Comparison of ENCODE assay signal across 2 cellular contexts in the genomic region with DNA sequence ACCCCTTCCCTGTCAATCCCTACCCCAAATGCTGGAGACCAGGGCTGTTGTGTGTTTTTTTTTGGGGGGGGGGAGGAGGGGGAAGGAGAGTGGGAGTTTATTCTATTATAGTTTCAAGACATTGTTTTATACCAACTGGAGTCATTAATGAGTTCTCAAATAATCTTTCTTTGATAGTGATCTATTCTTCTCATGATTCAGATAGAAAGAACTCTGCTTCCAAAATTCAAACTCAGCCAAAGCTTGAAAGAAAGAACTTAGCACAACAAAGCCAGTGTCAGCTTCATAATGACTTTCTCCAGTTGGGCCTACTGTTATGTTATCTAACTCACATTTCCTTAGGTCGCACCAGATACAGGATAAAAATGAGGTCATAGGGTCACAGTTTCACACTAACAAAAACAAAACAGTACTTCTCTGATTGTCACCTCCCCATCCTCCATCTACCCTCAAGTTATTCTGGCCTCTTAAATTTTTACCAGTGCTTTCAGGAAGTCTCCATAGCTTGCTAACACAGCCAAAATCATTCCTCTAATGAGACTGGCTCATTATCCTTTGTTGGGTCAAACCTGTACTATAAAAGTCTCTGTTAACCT.
TF ChIP-seq lines count a peak whose summit lies in the region.

No MANE protein-coding gene starts in this region.

TF ChIP-seq in HepG2, 621 proteins besides CTCF, POLR2A, EP300 and RAD21:
- peak; percentile 25; the same call in 1 of the 2 replicates for TF ChIP-seq ATF7 (IDR thresholded peaks at IDR 0.05)
- no peak for TF ChIP-seq ATF7 (CRISPR knock-in tag; IDR thresholded peaks at IDR 0.05)
- TF ChIP-seq, protein P1, sequence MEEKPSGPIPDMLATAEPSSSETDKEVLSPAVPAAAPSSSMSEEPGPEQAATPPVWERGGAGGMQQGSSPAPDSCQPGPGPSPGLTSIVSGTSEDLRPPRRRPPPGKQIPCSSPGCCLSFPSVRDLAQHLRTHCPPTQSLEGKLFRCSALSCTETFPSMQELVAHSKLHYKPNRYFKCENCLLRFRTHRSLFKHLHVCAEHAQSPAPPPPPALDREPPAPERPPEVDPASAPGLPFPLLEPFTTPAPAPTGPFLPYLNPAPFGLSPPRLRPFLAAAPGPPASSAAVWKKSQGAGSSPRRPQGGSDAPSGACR (CRISPR knock-in tag; IDR thresholded peaks at IDR 0.05) = no peak
- TF ChIP-seq HNRNPK (IDR thresholded peaks at IDR 0.05; ENCODE audit: low read depth, low read length, poor library complexity, severe bottlenecking) = peak; percentile 46

TF ChIP-seq in K562, 482 proteins besides CTCF, POLR2A, EP300 and RAD21:
- TF ChIP-seq ATF7 (IDR thresholded peaks at IDR 0.05) (peak; percentile 55), ZFX (CRISPR knock-in tag; IDR thresholded peaks at IDR 0.05) (peak; percentile 51), ETS2 (tag; IDR thresholded peaks at IDR 0.05; ENCODE audit: borderline replicate concordance, poor library complexity, severe bottlenecking) (no peak), PCBP2 (IDR thresholded peaks at IDR 0.05; ENCODE audit: low read depth, low read length, poor library complexity, severe bottlenecking) (peak; percentile 59), NR2C1 (IDR thresholded peaks at IDR 0.05) (peak; percentile 33; the same call in 1 of the 2 replicates), NR2C1 (tag; IDR thresholded peaks at IDR 0.05) (peak; percentile 84), JUND (IDR thresholded peaks at IDR 0.05; ENCODE audit: borderline replicate concordance, low read depth, low read length) (peak; percentile 66; the same call in 1 of the 2 replicates), JUND (tag; IDR thresholded peaks at IDR 0.05; ENCODE audit: borderline replicate concordance, low read depth, low read length) (peak; percentile 68; the same call in 1 of the 3 replicates), SOX6 (IDR thresholded peaks at IDR 0.05) (peak; percentile 34; the same call in 1 of the 2 replicates), NR2C2 (CRISPR knock-in tag; IDR thresholded peaks at IDR 0.05) (no peak), NR2C2 (tag; IDR thresholded peaks at IDR 0.05) (peak; percentile 52), ZNF224 (CRISPR knock-in tag; IDR thresholded peaks at IDR 0.05) (no peak)
- TF ChIP-seq, protein P2, sequence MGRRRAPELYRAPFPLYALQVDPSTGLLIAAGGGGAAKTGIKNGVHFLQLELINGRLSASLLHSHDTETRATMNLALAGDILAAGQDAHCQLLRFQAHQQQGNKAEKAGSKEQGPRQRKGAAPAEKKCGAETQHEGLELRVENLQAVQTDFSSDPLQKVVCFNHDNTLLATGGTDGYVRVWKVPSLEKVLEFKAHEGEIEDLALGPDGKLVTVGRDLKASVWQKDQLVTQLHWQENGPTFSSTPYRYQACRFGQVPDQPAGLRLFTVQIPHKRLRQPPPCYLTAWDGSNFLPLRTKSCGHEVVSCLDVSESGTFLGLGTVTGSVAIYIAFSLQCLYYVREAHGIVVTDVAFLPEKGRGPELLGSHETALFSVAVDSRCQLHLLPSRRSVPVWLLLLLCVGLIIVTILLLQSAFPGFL (CRISPR knock-in tag; IDR thresholded peaks at IDR 0.05) = no peak
